11 cellular contexts compared by ENCODE assay signal in genomic region chr6:38320817-38321216, GRCh38.
A peak's percentile ranks its signal among the peaks of the same experiment; 100 is the strongest.
DNase-seq lines count a peak whose midpoint lies in the region; ATAC-seq and TF ChIP-seq lines count a peak whose summit lies in the region.
"Had no signal": no experiment of that assay in that cellular context is flagged by ENCODE, and none has a peak within 500 bp of the region (broad histone marks: within the 10 kb centered on the region; RNA-seq: fewer than 3 reads in every experiment).

No MANE protein-coding gene starts in this region.

- H3K4me1 Mint-ChIP-seq in nephron (peaks cover 52% of the 10 kb centered on the region), Calu3 (ENCODE audit: low read depth, unreplicated experiment) (no peaks in the 10 kb centered on the region)

- CTCF ChIA-PET in Calu3 (lab: Charles Lee), result no interaction called here

- peaks cover 4% of the 10 kb centered on the region for H3K36me3 Mint-ChIP-seq in nephron (ENCODE audit: low read depth)
- no peaks in the 10 kb centered on the region for H3K36me3 Mint-ChIP-seq in Calu3 (ENCODE audit: insufficient read depth, unreplicated experiment)

- TF ChIP-seq CTCF in nephron (IDR thresholded peaks at IDR 0.05; ENCODE audit: unreplicated experiment in 3 of 3), result no peak
- TF ChIP-seq CTCF in Calu3 (IDR thresholded peaks at IDR 0.05; ENCODE audit: unreplicated experiment), result no peak

- intact Hi-C loops in Calu3 (cut with micrococcal nuclease; ENCODE audit: unreplicated experiment) (no loop called here), Right ventricle myocardium superior (cut with DNase I) (no loop called here)

- H3K27ac Mint-ChIP-seq in nephron (peak overlapping the region in 2 of 3 experiments; percentile 11 to 13), Calu3 (ENCODE audit: unreplicated experiment) (no peak overlapping the region)

- DNase-seq in Calu3, result no peak
- no peak for DNase-seq in GOT3 (lab: John Stamatoyannopoulos, UW)
- DNase-seq in Right ventricle myocardium superior, result no peak
- no peak for DNase-seq in SW 1271 (lab: John Stamatoyannopoulos, UW)
- DNase-seq: foreskin fibroblast, GM23248, NCI-H1048 had no signal

- peak; percentile 48 for ATAC-seq in GM18870 (IDR thresholded peaks at IDR 0.05; ENCODE audit: unreplicated experiment)
- ATAC-seq in GM21529 (IDR thresholded peaks at IDR 0.05; ENCODE audit: unreplicated experiment), result peak; percentile 68
- ATAC-seq in HG03108 (IDR thresholded peaks at IDR 0.05; ENCODE audit: unreplicated experiment), result peak; percentile 67
- no peak for ATAC-seq in Right ventricle myocardium superior (ENCODE audit: poor library complexity)

- H3K9me3 Mint-ChIP-seq in nephron (peaks cover 2% of the 10 kb centered on the region), Calu3 (ENCODE audit: low read depth, unreplicated experiment) (no peaks in the 10 kb centered on the region)

- BruUV-seq in Calu3 (replicated peaks; lab: Mats Ljungman, UMichigan), result no TSS peak

- H3K27me3 Mint-ChIP-seq in nephron (ENCODE audit: low read depth) (no peaks in the 10 kb centered on the region), Calu3 (ENCODE audit: unreplicated experiment) (no peaks in the 10 kb centered on the region)

- H3K4me3 Mint-ChIP-seq in nephron (no peak overlapping the region), Calu3 (ENCODE audit: low read depth, unreplicated experiment) (no peak overlapping the region)
